ENCODE assay signal across 33 cellular contexts in genomic region chr12:70762000-70762399, GRCh38.
"Had no signal": no experiment of that assay in that cellular context is flagged by ENCODE, and none has a peak within 500 bp of the region (broad histone marks: within the 10 kb centered on the region; RNA-seq: fewer than 3 reads in every experiment).

No MANE protein-coding gene starts in this region.

- H3K27me3 ChIP-seq: MG63 had no signal

- H3K36me3 ChIP-seq: MG63 had no signal

- DNase-seq: Kasumi-1, MG63, MM.1S, MV-4-11, NCI-H1048, NCI-H1092, NCI-H1092 treated with DMSO at 0.1 percent for 48 hours, NCI-H1105, NCI-H1105 treated with DMSO at 0.1 percent for 48 hours, NCI-H1417, NCI-H1417 treated with DMSO at 0.1 percent for 48 hours, NCI-H1436, NCI-H1436 treated with DMSO at 0.1 percent for 48 hours, NCI-H146, NCI-H1694, NCI-H1694 treated with DMSO at 0.1 percent for 48 hours, NCI-H187, NCI-H187 treated with DMSO at 0.1 percent for 48 hours, NCI-H1930, NCI-H2029, NCI-H2029 treated with DMSO at 0.1 percent for 48 hours, NCI-H2081, NCI-H2081 treated with DMSO at 0.1 percent for 48 hours, NCI-H2107, NCI-H2171, NCI-H2171 treated with DMSO at 0.1 percent for 48 hours, NCI-H2227 treated with DMSO at 0.1 percent for 48 hours, NCI-H226, NCI-H345, NCI-H446, NCI-H446 treated with DMSO at 0.1 percent for 48 hours, NCI-H510A, NCI-H510A treated with DMSO at 0.1 percent for 48 hours had no signal

- H3K9me3 ChIP-seq: MG63 had no signal

- H3K4me3 ChIP-seq: MG63 had no signal
